In the genomic region with DNA sequence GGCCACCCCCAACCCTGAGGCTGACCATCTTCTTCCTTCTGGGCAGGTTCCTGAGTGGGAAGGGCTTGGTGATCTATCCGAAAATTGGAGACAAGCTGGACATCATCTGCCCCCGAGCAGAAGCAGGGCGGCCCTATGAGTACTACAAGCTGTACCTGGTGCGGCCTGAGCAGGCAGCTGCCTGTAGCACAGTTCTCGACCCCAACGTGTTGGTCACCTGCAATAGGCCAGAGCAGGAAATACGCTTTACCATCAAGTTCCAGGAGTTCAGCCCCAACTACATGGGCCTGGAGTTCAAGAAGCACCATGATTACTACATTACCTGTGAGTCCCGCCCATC, we compare ENCODE assay signal across 21 cellular contexts. TPM values are rescaled to one million over a fixed set of nuclear protein-coding genes. Genes with fewer than 3 reads are reported as not detected.
DNase-seq lines count a peak whose midpoint lies in the region; ATAC-seq and TF ChIP-seq lines count a peak whose summit lies in the region.
"Had no signal": no experiment of that assay in that cellular context is flagged by ENCODE, and none has a peak within 500 bp of the region (broad histone marks: within the 10 kb centered on the region; RNA-seq: fewer than 3 reads in every experiment).

No MANE protein-coding gene starts in this region.

- no peak overlapping the region for H2BK15ac ChIP-seq in IMR-90 (ENCODE audit: low read depth, low read length)

- H4K5ac ChIP-seq in IMR-90 (ENCODE audit: low read depth, low read length) = no peak overlapping the region

- no peak for TF ChIP-seq RAD21 in IMR-90 (IDR thresholded peaks at IDR 0.05; ENCODE audit: low read length)

- dilution Hi-C loops in IMR-90 (cut with HindIII; ENCODE audit: low sequenced_read_pairs, unreplicated experiment) = no loop called here

- CTCF ChIA-PET in IMR-90 (lab: Yijun Ruan, JAX) = no interaction called here

- in situ Hi-C loops in IMR-90 (cut with MboI; ENCODE audit: low sequenced_read_pairs) = loop anchor here (25.0 kb wide), 1 partner anchor 199 kb away; no protein-coding TSS in a partner anchor

- no peak overlapping the region for H3K4me3 ChIP-seq in IMR-90 (ENCODE audit: insufficient read depth, low read depth, low read length)
- H3K4me3 ChIP-seq in RWPE2 (ENCODE audit: severe bottlenecking) = no peak overlapping the region
- H3K4me3 ChIP-seq: GM12878, PC-9 had no signal

- no peak overlapping the region for H3K18ac ChIP-seq in IMR-90 (ENCODE audit: low read depth, low read length)

- H4K20me1 ChIP-seq in IMR-90 (ENCODE audit: insufficient read depth, low read length) = peaks cover 29% of the 10 kb centered on the region

- no peak overlapping the region for H3K56ac ChIP-seq in IMR-90 (ENCODE audit: extremely low read depth, insufficient read depth, low read length)

- no peak overlapping the region for H2BK5ac ChIP-seq in IMR-90 (ENCODE audit: low read depth, low read length, poor library complexity, severe bottlenecking)

- TF ChIP-seq CTCF in IMR-90 (conservative IDR thresholded peaks at IDR 0.05; ENCODE audit: low read depth, low read length) = no peak
- no peak for TF ChIP-seq CTCF in RWPE2 (IDR thresholded peaks at IDR 0.05; ENCODE audit: poor library complexity, severe bottlenecking)

- WGBS in IMR-90 (ENCODE audit: extremely low coverage in 2 of 2, insufficient read length in 1 of 2), 2 experiments = 75% methylated on average over 5 of the region's 8 CpGs; no CpG with 5 or more reads in 1 of the 2 experiments

- H4K8ac ChIP-seq in IMR-90 (ENCODE audit: low read depth in 2 of 2, low read length in 2 of 2) = no peak overlapping the region

- peaks cover 20% of the 10 kb centered on the region; the same call in 1 of the 2 replicates for H3K36me3 ChIP-seq in IMR-90 (ENCODE audit: control insufficient read depth, insufficient read depth, low read length)
- peaks cover 42% of the 10 kb centered on the region for H3K36me3 ChIP-seq in RWPE2 (ENCODE audit: low read depth)

- H3K14ac ChIP-seq in IMR-90 (replicated peaks; ENCODE audit: low read depth, low read length) = no peak overlapping the region

- ATAC-seq in IMR-90 (ENCODE audit: low read depth) = no peak
- no peak for ATAC-seq in RWPE2 (ENCODE audit: low read depth)
- ATAC-seq in sciatic nerve = no peak
- ATAC-seq in HG03175 (IDR thresholded peaks at IDR 0.05; ENCODE audit: unreplicated experiment) = no peak
- ATAC-seq: GM12878 had no signal

- no peak overlapping the region for H3K4me2 ChIP-seq in IMR-90 (ENCODE audit: low read depth, low read length)
- H3K4me2 ChIP-seq: PC-9 had no signal

- H3K27me3 ChIP-seq in IMR-90 (ENCODE audit: control insufficient read depth, insufficient read depth, low read length) (no peaks in the 10 kb centered on the region; the same call in 1 of the 2 replicates), RWPE2 (ENCODE audit: insufficient read depth, poor library complexity, severe bottlenecking) (no peaks in the 10 kb centered on the region)

- H3K9me3 ChIP-seq in IMR-90 (ENCODE audit: control insufficient read depth, insufficient read depth, low read length) = no peaks in the 10 kb centered on the region
- H3K9me3 ChIP-seq in RWPE2 (ENCODE audit: severe bottlenecking) = no peaks in the 10 kb centered on the region

- H3K27ac ChIP-seq in IMR-90 (ENCODE audit: insufficient read depth, low read length) = no peak overlapping the region
- peak overlapping the region; percentile 83 for H3K27ac ChIP-seq in RWPE2 (ENCODE audit: poor library complexity, severe bottlenecking)
- H3K27ac ChIP-seq: PC-9 had no signal

- H2BK20ac ChIP-seq in IMR-90 (ENCODE audit: low read depth, low read length) = no peak overlapping the region

- BruUV-seq in IMR-90 (replicated peaks; lab: Mats Ljungman, UMichigan) = no TSS peak

- no peak overlapping the region for H2BK120ac ChIP-seq in IMR-90 (ENCODE audit: low read depth, low read length)

- peaks cover 5% of the 10 kb centered on the region; the same call in 1 of the 2 replicates for H3K9me1 ChIP-seq in IMR-90 (ENCODE audit: insufficient read depth, low read length)

- H3K4ac ChIP-seq in IMR-90 (ENCODE audit: low read depth, low read length) = no peak overlapping the region

- POLR2A ChIA-PET in IMR-90 (lab: Charles Lee; ENCODE audit: unreplicated experiment) = no interaction called here

- H3K79me1 ChIP-seq in IMR-90 (ENCODE audit: low read depth in 1 of 2, low read length in 2 of 2) = peaks cover 0 to 28% of the 10 kb centered on the region in 2 experiments; a peak in 2 of 4 replicates

- H3K4me1 ChIP-seq in IMR-90 (ENCODE audit: control insufficient read depth, insufficient read depth, low read length) (peaks cover 3% of the 10 kb centered on the region; the same call in 1 of the 2 replicates), RWPE2 (ENCODE audit: insufficient read depth, poor library complexity, severe bottlenecking) (peaks cover 27% of the 10 kb centered on the region)

- intact Hi-C loops in IMR-90 (cut with micrococcal nuclease) (loop anchor here (10.0 kb wide), 1 partner anchor 96 kb away; no protein-coding TSS in a partner anchor), sciatic nerve (cut with DNase I) (loop anchor here (10.0 kb wide), 1 partner anchor 226 kb away; no protein-coding TSS in a partner anchor)

- no peak overlapping the region for H3K23ac ChIP-seq in IMR-90 (ENCODE audit: low read depth, low read length)

- TF ChIP-seq POLR2A in IMR-90 (IDR thresholded peaks at IDR 0.05; ENCODE audit: low read depth, low read length) = no peak

- H3K9ac ChIP-seq in IMR-90 (ENCODE audit: low read depth, low read length) = no peak overlapping the region

- peak overlapping the region; percentile 42 for H2AK9ac ChIP-seq in IMR-90 (replicated peaks; ENCODE audit: low read depth, low read length, poor library complexity)

- H4K91ac ChIP-seq in IMR-90 (ENCODE audit: insufficient read depth, low read depth, low read length) = no peak overlapping the region

- no peak overlapping the region for H2AK5ac ChIP-seq in IMR-90 (ENCODE audit: low read depth, low read length)

- DNase-seq in IMR-90 (no peak), RWPE2 (ENCODE audit: low spot score) (no peak), islet precursor cell (peak; percentile 21), sciatic nerve (ENCODE audit: low spot score) (peak; percentile 41), HuH-7.5 (ENCODE audit: low spot score) (no peak)
- DNase-seq in NK-92 treated with Interleukin-12 subunit alpha and Interleukin-12 subunit beta, amount 100 ng/mL, for 24 hours (lab: John Stamatoyannopoulos, UW) = no peak
- DNase-seq: C1 segment of cervical spinal cord; CD4-positive, alpha-beta memory T cell; COR-L47; GDM1; HCEC 1CT; KG1; MM.1S; NCI-H2029; NCI-H446; NCI-H524 treated with DMSO at 0.1 percent for 48 hours; NCI-H774; PC-9; SHP77 had no signal

- H2AFZ ChIP-seq in IMR-90 (replicated peaks; ENCODE audit: low read length, poor library complexity) = no peak overlapping the region
- H2AFZ ChIP-seq: PC-9 had no signal

TF ChIP-seq in IMR-90, 13 proteins besides CTCF, POLR2A, EP300 and RAD21:
- TF ChIP-seq CEBPB (IDR thresholded peaks at IDR 0.05; ENCODE audit: low read depth, low read length) (no peak), NFE2L2 (IDR thresholded peaks at IDR 0.05; ENCODE audit: low read depth, low read length) (no peak), RFX5 (IDR thresholded peaks at IDR 0.05; ENCODE audit: low read depth, low read length) (no peak), MXI1 (IDR thresholded peaks at IDR 0.05; ENCODE audit: borderline replicate concordance, low read depth, low read length) (no peak), MAZ (IDR thresholded peaks at IDR 0.05; ENCODE audit: borderline replicate concordance, low read depth, low read length) (no peak), FOS (IDR thresholded peaks at IDR 0.05; ENCODE audit: low read depth, low read length) (no peak), RCOR1 (IDR thresholded peaks at IDR 0.05; ENCODE audit: insufficient replicate concordance, low read length) (no peak), MAFK (IDR thresholded peaks at IDR 0.05; ENCODE audit: low read depth, low read length) (no peak), BHLHE40 (IDR thresholded peaks at IDR 0.05; ENCODE audit: low read depth, low read length) (no peak)
- TF ChIP-seq, protein P1, sequence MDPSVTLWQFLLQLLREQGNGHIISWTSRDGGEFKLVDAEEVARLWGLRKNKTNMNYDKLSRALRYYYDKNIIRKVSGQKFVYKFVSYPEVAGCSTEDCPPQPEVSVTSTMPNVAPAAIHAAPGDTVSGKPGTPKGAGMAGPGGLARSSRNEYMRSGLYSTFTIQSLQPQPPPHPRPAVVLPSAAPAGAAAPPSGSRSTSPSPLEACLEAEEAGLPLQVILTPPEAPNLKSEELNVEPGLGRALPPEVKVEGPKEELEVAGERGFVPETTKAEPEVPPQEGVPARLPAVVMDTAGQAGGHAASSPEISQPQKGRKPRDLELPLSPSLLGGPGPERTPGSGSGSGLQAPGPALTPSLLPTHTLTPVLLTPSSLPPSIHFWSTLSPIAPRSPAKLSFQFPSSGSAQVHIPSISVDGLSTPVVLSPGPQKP (IDR thresholded peaks at IDR 0.05; ENCODE audit: borderline replicate concordance, low read depth, low read length) = no peak

RNA-seq across cellular contexts. Expression of a gene that starts 9.7 kb away (rescaled TPM):
- total RNA-seq in IMR-90 (2012; rRNA removed) (17.8 and 17.9 TPM in 2 replicates), sciatic nerve (69.5 TPM)
- 26.8 and 28.9 TPM in 2 replicates for polyA plus RNA-seq in IMR-90 (2012; rRNA removed)
- 21.0 and 40.2 TPM in 2 replicates for polyA plus RNA-seq in IMR-90 (2012; cell fraction: cytosol; rRNA removed)
- 20.1 and 22.0 TPM in 2 replicates for polyA plus RNA-seq in IMR-90 (2012; cell fraction: nucleus; rRNA removed; ENCODE audit: low replicate concordance)

Comparison
In these comparisons a context has a peak if more than half of its experiments do, and no peak if none do; other contexts are left out.
1. DNase-seq: peak in islet precursor cell (single experiment) and sciatic nerve (single experiment); none in IMR-90 (single experiment), RWPE2 (single experiment), HuH-7.5 (single experiment) and NK-92 treated with Interleukin-12 subunit alpha and Interleukin-12 subunit beta, amount 100 ng/mL, for 24 hours (single experiment).